Comparison of ENCODE assay signal across 8 cellular contexts in genomic region chr7:106153891-106154449, GRCh38. TPM values are rescaled to one million over a fixed set of nuclear protein-coding genes. Genes with fewer than 3 reads are reported as not detected.
DNase-seq lines count a peak whose midpoint lies in the region; ATAC-seq and TF ChIP-seq lines count a peak whose summit lies in the region.

No MANE protein-coding gene starts in this region.

- H3K27ac ChIP-seq in Karpas-422 (ENCODE audit: low read length) (peak overlapping the region; percentile 52; the same call in 1 of the 2 replicates), subcutaneous abdominal adipose tissue (ENCODE audit: low read depth, low read length) (no peak overlapping the region)

- H3K27me3 ChIP-seq in Karpas-422 (ENCODE audit: low read length) (no peaks in the 10 kb centered on the region), subcutaneous abdominal adipose tissue (ENCODE audit: control insufficient read depth in 5 of 5, insufficient read depth in 4 of 5, low read length in 5 of 5) (peaks cover 0 to 3% (median 0%) of the 10 kb centered on the region in 5 donors)

- peak overlapping the region; percentile 57 for H3K9ac ChIP-seq in Karpas-422 (ENCODE audit: low read length)
- no peak overlapping the region for H3K9ac ChIP-seq in subcutaneous abdominal adipose tissue (ENCODE audit: low read length in 5 of 5)

- no peaks in the 10 kb centered on the region for H3K79me2 ChIP-seq in Karpas-422 (ENCODE audit: low read length)

- H3K4me1 ChIP-seq in Karpas-422 (ENCODE audit: low read length) (peaks cover 53% of the 10 kb centered on the region), subcutaneous abdominal adipose tissue (ENCODE audit: control insufficient read depth in 5 of 5, insufficient read depth in 5 of 5, low read length in 5 of 5) (peaks cover 0 to 11% (median 10%) of the 10 kb centered on the region in 5 donors)

- H3K9me3 ChIP-seq in Karpas-422 (ENCODE audit: low read length) (no peaks in the 10 kb centered on the region), subcutaneous abdominal adipose tissue (ENCODE audit: control insufficient read depth in 5 of 5, low read length in 5 of 5) (no peaks in the 10 kb centered on the region)

- peak; percentile 62 for ATAC-seq in GM21381 (IDR thresholded peaks at IDR 0.05; ENCODE audit: unreplicated experiment)

- TF ChIP-seq CTCF in fibroblast of the aortic adventitia (IDR thresholded peaks at IDR 0.05; ENCODE audit: insufficient read depth, low read length) = peak; percentile 98

- H3K4me2 ChIP-seq in Karpas-422 (ENCODE audit: low read depth, low read length, poor library complexity, severe bottlenecking) = peak overlapping the region; percentile 63

- no peaks in the 10 kb centered on the region for H3K9me2 ChIP-seq in Karpas-422 (replicated peaks; ENCODE audit: insufficient read depth, low read length)

- peak overlapping the region; percentile 52 for H3K4me3 ChIP-seq in Karpas-422 (ENCODE audit: low read length)
- no peak overlapping the region for H3K4me3 ChIP-seq in fibroblast of the aortic adventitia (ENCODE audit: low read depth, low read length)
- peak overlapping the region in 4 of 5 donors; percentile 12 to 38 (median 38) for H3K4me3 ChIP-seq in subcutaneous abdominal adipose tissue (ENCODE audit: low read depth in 1 of 5, low read length in 5 of 5)

- DNase-seq in Caki2 (ENCODE audit: low read depth) (peak; percentile 39), Karpas-422 (peak; percentile 91), RKO (ENCODE audit: low spot score) (peak; percentile 89), fibroblast of the aortic adventitia (ENCODE audit: low read depth) (peak; percentile 86), non-pigmented ciliary epithelial cell (ENCODE audit: low read depth) (peak; percentile 28)
- DNase-seq in activated T-helper 1 cell treated with anti-CD3 and anti-CD28 coated beads, Interleukin-2, amount 50 U/mL, for 16 hours (ENCODE audit: low read depth in 1 of 2, low spot score in 1 of 2) = peak; percentile 49 to 52

- peak overlapping the region; percentile 72; the same call in 1 of the 2 replicates for H2AFZ ChIP-seq in Karpas-422 (ENCODE audit: low read length)

- in situ Hi-C loops in Caki2 (cut with HindIII; ENCODE audit: low pct_unique_long_range_greater_than_20kb, low sequenced_read_pairs) = no loop called here

- no peaks in the 10 kb centered on the region for H3K36me3 ChIP-seq in Karpas-422 (ENCODE audit: insufficient read depth, low read length)
- H3K36me3 ChIP-seq in subcutaneous abdominal adipose tissue (ENCODE audit: control insufficient read depth in 5 of 5, insufficient read depth in 5 of 5, low read length in 5 of 5) = no peaks in the 10 kb centered on the region

- H4K20me1 ChIP-seq in Karpas-422 (ENCODE audit: insufficient read depth, low read depth, low read length) = no peaks in the 10 kb centered on the region

RNA-seq across cellular contexts. Expression of gene SYPL1, which starts 41.9 kb away (rescaled TPM):
- total RNA-seq in Caki2 (2014; rRNA removed; shearing (Covaris generic); ENCODE audit: low replicate concordance) = 35.2 and 35.6 TPM in 2 replicates
- 88.9 and 251 TPM in 2 replicates for total RNA-seq in Karpas-422 (2014; rRNA removed; shearing (Covaris generic); ENCODE audit: low replicate concordance)
- 69.5 and 72.2 TPM in 2 replicates for total RNA-seq in fibroblast of the aortic adventitia (ENCODE audit: low replicate concordance)

Comparison
In these comparisons a context has a peak if more than half of its experiments do, and no peak if none do; other contexts are left out.
1. DNase-seq: peak in every context shown above with its lines; median percentile 91 in Karpas-422; 89 in RKO; 86 in fibroblast of the aortic adventitia; 50 in activated T-helper 1 cell treated with anti-CD3 and anti-CD28 coated beads, Interleukin-2, amount 50 U/mL, for 16 hours; 39 in Caki2; 28 in non-pigmented ciliary epithelial cell.